Comparison of ENCODE assay signal across 26 cellular contexts in the genomic region with DNA sequence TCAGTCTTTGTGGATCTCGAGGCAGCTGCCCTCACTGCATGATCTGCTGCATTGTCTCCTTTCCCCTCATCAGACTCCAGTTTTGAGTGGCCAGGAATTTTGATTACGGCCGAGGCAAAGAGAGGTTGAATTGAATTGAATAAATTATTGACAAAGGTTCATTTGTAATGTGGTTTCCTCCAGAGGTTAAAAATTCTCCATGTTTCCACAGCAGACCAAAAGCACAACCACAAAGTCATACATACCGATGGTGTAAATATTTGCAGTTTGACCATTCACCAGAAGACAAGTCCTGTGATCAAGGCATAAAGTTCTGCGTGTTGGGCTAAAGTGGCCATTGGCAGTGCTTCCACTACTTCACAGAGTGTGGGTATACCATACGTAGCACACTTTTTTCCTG.
"Had no signal": no experiment of that assay in that cellular context is flagged by ENCODE, and none has a peak within 500 bp of the region (broad histone marks: within the 10 kb centered on the region; RNA-seq: fewer than 3 reads in every experiment).

No MANE protein-coding gene starts in this region.

- DNase-seq: nephron progenitor cell; nucleus accumbens; pancreas; right cardiac atrium; right lobe of liver; sigmoid colon; small intestine; stimulated activated CD4-positive, alpha-beta T cell treated with anti-CD3 and anti-CD28 coated beads, Interleukin-15, amount 100 ng/mL, for 24 hours; stimulated activated CD4-positive, alpha-beta T cell treated with anti-CD3 and anti-CD28 coated beads, Interleukin-2, amount 100 ng/mL, for 24 hours; stimulated activated CD4-positive, alpha-beta T cell treated with anti-CD3 and anti-CD28 coated beads, Interleukin-2, amount 100 ng/mL, for 48 hours; stimulated activated CD4-positive, alpha-beta T cell treated with anti-CD3 and anti-CD28 coated beads, Interleukin-4, amount 100 ng/mL, for 24 hours; stimulated activated naive B cell treated with anti-CD40 and anti-IgM and Interleukin-4, amounts not matched to agents 10 μg/mL and 1 μg/mL and 100 μg/mL, for 72 hours; stimulated activated naive CD4-positive, alpha-beta T cell treated with Interleukin-2 at 50 U/mL for 16 hours; stomach; thyroid gland; trophoblast cell; upper lobe of left lung had no signal

- H3K4me1 Mint-ChIP-seq: stimulated activated effector memory CD8-positive, alpha-beta T cell treated with anti-CD3 and anti-CD28 coated beads, Interleukin-12 subunit alpha, Interleukin-12 subunit beta, amount 100 ng/mL, for 72 hours; stimulated activated naive B cell treated with anti-CD40 and anti-IgM and Interleukin-4, amounts not matched to agents 10 μg/mL and 1 μg/mL and 100 μg/mL, for 72 hours had no signal

- H3K27me3 Mint-ChIP-seq: stimulated activated naive CD8-positive, alpha-beta T cell treated with anti-CD3 and anti-CD28 coated beads, Interleukin-15, Interleukin-2, amounts not matched to agents 100 ng/mL and 50 ng/mL, for 24 hours had no signal

- H3K4me3 Mint-ChIP-seq: natural killer cell treated with Interleukin-12 subunit alpha and Interleukin-12 subunit beta and Interleukin-15 and Interleukin-18, amount 100 ng/mL, for 72 hours; nephron progenitor cell; neural crest cell; stimulated activated effector memory CD8-positive, alpha-beta T cell treated with anti-CD3 and anti-CD28 coated beads, Interleukin-12 subunit alpha, Interleukin-12 subunit beta, amount 100 ng/mL, for 72 hours; stimulated activated naive B cell treated with anti-CD40 and anti-IgM and Interleukin-4, amounts not matched to agents 10 μg/mL and 1 μg/mL and 100 μg/mL, for 72 hours; stimulated activated naive CD8-positive, alpha-beta T cell treated with anti-CD3 and anti-CD28 coated beads, Interleukin-15, Interleukin-2, amounts not matched to agents 100 ng/mL and 50 ng/mL, for 24 hours had no signal

- H3K4me3 ChIP-seq: pancreas, prostate gland, right lobe of liver, sigmoid colon, stomach, thoracic aorta, thyroid gland, tibial nerve, upper lobe of left lung, vagina had no signal

- H3K9me3 Mint-ChIP-seq: natural killer cell treated with Interleukin-12 subunit alpha and Interleukin-12 subunit beta and Interleukin-15 and Interleukin-18, amount 100 ng/mL, for 72 hours; nephron progenitor cell; stimulated activated naive CD8-positive, alpha-beta T cell treated with anti-CD3 and anti-CD28 coated beads, Interleukin-15, Interleukin-2, amounts not matched to agents 100 ng/mL and 50 ng/mL, for 24 hours had no signal

- FAIRE-seq: pancreas, small intestine, urothelium cell line had no signal

- H3K36me3 Mint-ChIP-seq: natural killer cell treated with Interleukin-12 subunit alpha and Interleukin-12 subunit beta and Interleukin-15 and Interleukin-18, amount 100 ng/mL, for 72 hours; stimulated activated effector memory CD8-positive, alpha-beta T cell treated with anti-CD3 and anti-CD28 coated beads, Interleukin-12 subunit alpha, Interleukin-12 subunit beta, amount 100 ng/mL, for 72 hours; stimulated activated naive B cell treated with anti-CD40 and anti-IgM and Interleukin-4, amounts not matched to agents 10 μg/mL and 1 μg/mL and 100 μg/mL, for 72 hours had no signal

- H3K27ac Mint-ChIP-seq: natural killer cell treated with Interleukin-12 subunit alpha and Interleukin-12 subunit beta and Interleukin-15 and Interleukin-18, amount 100 ng/mL, for 72 hours; nephron progenitor cell; stimulated activated effector memory CD8-positive, alpha-beta T cell treated with anti-CD3 and anti-CD28 coated beads, Interleukin-12 subunit alpha, Interleukin-12 subunit beta, amount 100 ng/mL, for 72 hours; stimulated activated naive B cell treated with anti-CD40 and anti-IgM and Interleukin-4, amounts not matched to agents 10 μg/mL and 1 μg/mL and 100 μg/mL, for 72 hours; stimulated activated naive CD8-positive, alpha-beta T cell treated with anti-CD3 and anti-CD28 coated beads, Interleukin-15, Interleukin-2, amounts not matched to agents 100 ng/mL and 50 ng/mL, for 24 hours had no signal
